9 cellular contexts compared by ENCODE assay signal in the genomic region with DNA sequence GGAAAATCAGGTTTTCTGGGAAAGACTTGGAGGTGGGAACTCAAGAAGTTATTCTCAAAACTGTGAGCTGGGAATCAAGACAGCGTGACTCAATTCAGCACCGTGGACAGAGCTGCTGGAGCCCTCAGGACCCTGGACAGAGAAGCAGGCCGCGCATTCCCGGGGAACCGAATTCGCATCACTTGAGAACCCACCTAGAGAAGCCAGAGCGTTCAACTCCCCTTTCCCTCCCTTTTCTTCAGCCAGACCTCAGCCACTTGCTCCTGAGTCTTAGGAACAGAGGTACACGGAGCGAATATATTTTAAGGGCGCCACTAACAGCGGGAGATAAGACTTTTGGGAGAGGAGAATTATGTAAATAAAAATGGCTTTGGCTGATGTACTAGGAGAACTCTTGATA. TPM values are rescaled to one million over a fixed set of nuclear protein-coding genes. Genes with fewer than 3 reads are reported as not detected.
DNase-seq lines count a peak whose midpoint lies in the region; ATAC-seq and TF ChIP-seq lines count a peak whose summit lies in the region.
"Had no signal": no experiment of that assay in that cellular context is flagged by ENCODE, and none has a peak within 500 bp of the region (broad histone marks: within the 10 kb centered on the region; RNA-seq: fewer than 3 reads in every experiment).

No MANE protein-coding gene starts in this region.

- H3K4me1 ChIP-seq in mucosa of descending colon (ENCODE audit: low read depth): no peaks in the 10 kb centered on the region

- H3K9me3 ChIP-seq in mucosa of descending colon: no peaks in the 10 kb centered on the region

- DNase-seq in COLO829 (ENCODE audit: low spot score) (peak; percentile 60), MV-4-11 (lab: John Stamatoyannopoulos, UW) (peak; percentile 51), epidermal melanocyte (ENCODE audit: insufficient read length, low spot score) (peak; percentile 76), mucosa of descending colon (peak; percentile 57 to 83 (median 82)), NCI-H345 (lab: John Stamatoyannopoulos, UW) (no peak)
- peak; percentile 32 for DNase-seq in activated CD8-positive, alpha-beta memory T cell treated with anti-CD3 and anti-CD28 coated beads, Interleukin-2, amount 50 U/mL, for 1 hour (ENCODE audit: extremely low read depth)
- DNase-seq in stimulated activated CD8-positive, alpha-beta memory T cell treated with anti-CD3 and anti-CD28 coated beads, Interleukin-4, amount 100 ng/mL, for 48 hours: peak; percentile 88

- no peak overlapping the region for H3K4me3 ChIP-seq in mucosa of descending colon

- ATAC-seq in mucosa of descending colon (peak; percentile 83), GM19023 (IDR thresholded peaks at IDR 0.05; ENCODE audit: unreplicated experiment) (no peak)

- no peaks in the 10 kb centered on the region for H3K36me3 ChIP-seq in mucosa of descending colon (ENCODE audit: low read depth)

- intact Hi-C loops in mucosa of descending colon (cut with DNase I, micrococcal nuclease): no loop called here

- no peak for TF ChIP-seq CTCF in mucosa of descending colon (IDR thresholded peaks at IDR 0.05)

RNA-seq across cellular contexts. Expression of gene LIN28A, which starts 2.0 kb away (rescaled TPM):
- not detected for total RNA-seq in mucosa of descending colon
- total RNA-seq: urinary bladder had no signal

RNA-seq across cellular contexts. Expression of gene DHDDS, which starts 23.5 kb away (rescaled TPM):
- 100 to 1,000 TPM in 2 of 3 donors, 10 to 100 TPM in 1; 72.9 to 137 (median 118) TPM for total RNA-seq in mucosa of descending colon

RNA-seq across cellular contexts. Expression of gene ZNF683, which starts 36.1 kb away (rescaled TPM):
- total RNA-seq in mucosa of descending colon: 1 to 10 TPM in 1 of 3 donors, under 1 TPM in 1, not detected in 1; 0.19 to 1.0 TPM
- total RNA-seq: urinary bladder had no signal

RNA-seq across cellular contexts. Expression of gene CRYBG2, which starts 54.7 kb away (rescaled TPM):
- total RNA-seq in mucosa of descending colon: 10 to 100 TPM; 19.4 to 27.7 (median 19.6) TPM
